Comparison of ENCODE assay signal across 8 cellular contexts in the genomic region with DNA sequence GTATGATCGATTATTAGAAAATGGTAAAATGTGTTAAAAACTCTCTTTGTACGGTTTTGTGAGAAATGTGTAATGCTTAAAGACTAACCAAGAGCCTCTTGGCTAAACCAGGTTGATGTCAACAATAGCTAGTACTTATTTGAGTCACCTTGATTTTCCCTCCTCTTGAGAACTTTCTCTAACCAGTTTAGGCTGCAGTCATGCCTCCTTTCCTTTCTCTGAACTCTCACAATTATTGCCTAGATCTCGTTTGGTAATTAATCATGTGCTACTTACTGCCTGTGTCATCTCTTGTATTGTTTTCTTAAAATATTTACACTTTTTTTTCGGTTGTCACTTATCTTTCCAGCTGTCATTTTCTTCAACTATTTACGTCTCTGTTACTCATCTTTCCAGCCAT. TPM values are rescaled to one million over a fixed set of nuclear protein-coding genes. Genes with fewer than 3 reads are reported as not detected.
A peak's percentile ranks its signal among the peaks of the same experiment; 100 is the strongest.
DNase-seq lines count a peak whose midpoint lies in the region; ATAC-seq and TF ChIP-seq lines count a peak whose summit lies in the region.

No MANE protein-coding gene starts in this region.

- POLR2A ChIA-PET in CD4-positive, alpha-beta memory T cell (lab: Charles Lee; ENCODE audit: partially characterized antibody), result interaction anchor here (0.5 to 6.7 kb wide), 12 partner anchors 10 to 623 kb away, joined by 3 to 121 read pairs (median 5); partner anchors contain the start of genes MBD5 and ORC4

- DNase-seq in CD4-positive, alpha-beta memory T cell, result no peak
- DNase-seq in Kasumi-1 (lab: John Stamatoyannopoulos, UW) (peak; percentile 32 to 38), epithelial cell of esophagus (ENCODE audit: low read depth) (peak; percentile 29), NCI-H526 treated with DMSO at 0.1 percent for 48 hours (lab: John Stamatoyannopoulos, UW) (no peak), MG63 (no peak)
- DNase-seq in stimulated activated naive CD8-positive, alpha-beta T cell treated with anti-CD3 and anti-CD28 coated beads, Interleukin-15, amount 100 ng/mL, for 72 hours, result peak; percentile 6 to 31

- no peaks in the 10 kb centered on the region for H3K9me3 ChIP-seq in CD4-positive, alpha-beta memory T cell (ENCODE audit: control insufficient read depth in 1 of 2, low read length in 2 of 2)
- H3K9me3 ChIP-seq in MG63, result no peaks in the 10 kb centered on the region

- peaks cover 32% of the 10 kb centered on the region for H3K4me1 ChIP-seq in CD4-positive, alpha-beta memory T cell (ENCODE audit: insufficient read depth, low read length)

- no peaks in the 10 kb centered on the region for H3K27me3 ChIP-seq in CD4-positive, alpha-beta memory T cell (ENCODE audit: insufficient read depth, low read length)
- H3K27me3 ChIP-seq in MG63, result peaks cover 8% of the 10 kb centered on the region

- ATAC-seq in GM19452 (IDR thresholded peaks at IDR 0.05; ENCODE audit: unreplicated experiment) (peak; percentile 20), HG03521 (IDR thresholded peaks at IDR 0.05; ENCODE audit: unreplicated experiment) (no peak)
- ATAC-seq in stimulated activated naive CD8-positive, alpha-beta T cell treated with anti-CD3 and anti-CD28 coated beads, Interleukin-15, amount 100 ng/mL, for 72 hours, result peak; percentile 54

- H3K36me3 ChIP-seq in CD4-positive, alpha-beta memory T cell (ENCODE audit: insufficient read depth, low read length), result no peaks in the 10 kb centered on the region
- no peaks in the 10 kb centered on the region for H3K36me3 ChIP-seq in MG63

- H3K36me3 Mint-ChIP-seq in CD4-positive, alpha-beta memory T cell, result peaks cover 0 to 21% of the 10 kb centered on the region in 2 donors

- TF ChIP-seq CTCF in epithelial cell of esophagus (IDR thresholded peaks at IDR 0.05; ENCODE audit: insufficient read depth, low read depth, low read length, missing control alignments), result no peak

- peaks cover 0 to 1% (median 0%) of the 10 kb centered on the region in 8 donors for H3K9me3 Mint-ChIP-seq in CD4-positive, alpha-beta memory T cell
- H3K9me3 Mint-ChIP-seq in stimulated activated naive CD8-positive, alpha-beta T cell treated with anti-CD3 and anti-CD28 coated beads, Interleukin-15, amount 100 ng/mL, for 72 hours, result no peaks in the 10 kb centered on the region

- CTCF ChIA-PET in CD4-positive, alpha-beta memory T cell (lab: Charles Lee; ENCODE audit: partially characterized antibody), result interaction anchor here (0.9 to 2.0 kb wide), 6 partner anchors 9 to 623 kb away, joined by 3 to 9 read pairs (median 4); partner anchors contain the start of genes MBD5 and ORC4

- H3K27ac Mint-ChIP-seq in CD4-positive, alpha-beta memory T cell, result peak overlapping the region in 6 of 7 donors; percentile 23 to 98 (median 96)
- H3K27ac Mint-ChIP-seq in stimulated activated naive CD8-positive, alpha-beta T cell treated with anti-CD3 and anti-CD28 coated beads, Interleukin-15, amount 100 ng/mL, for 72 hours, result peak overlapping the region; percentile 91

- peaks cover 12 to 29% (median 23%) of the 10 kb centered on the region in 4 donors for H3K4me1 Mint-ChIP-seq in CD4-positive, alpha-beta memory T cell
- peaks cover 14% of the 10 kb centered on the region for H3K4me1 Mint-ChIP-seq in stimulated activated naive CD8-positive, alpha-beta T cell treated with anti-CD3 and anti-CD28 coated beads, Interleukin-15, amount 100 ng/mL, for 72 hours

- intact Hi-C loops in CD4-positive, alpha-beta memory T cell (cut with micrococcal nuclease), result no loop called here

- no peak overlapping the region for H3K27ac ChIP-seq in CD4-positive, alpha-beta memory T cell (ENCODE audit: low read depth, low read length)

- H3K27me3 Mint-ChIP-seq in CD4-positive, alpha-beta memory T cell, result peaks cover 0 to 1% of the 10 kb centered on the region in 2 donors
- H3K27me3 Mint-ChIP-seq in stimulated activated naive CD8-positive, alpha-beta T cell treated with anti-CD3 and anti-CD28 coated beads, Interleukin-15, amount 100 ng/mL, for 72 hours, result no peaks in the 10 kb centered on the region

- peak overlapping the region; percentile 58 to 99 for H3K4me3 ChIP-seq in CD4-positive, alpha-beta memory T cell (ENCODE audit: low read length in 2 of 2)
- H3K4me3 ChIP-seq in epithelial cell of esophagus (ENCODE audit: low read length) (peak overlapping the region; percentile 58), MG63 (no peak overlapping the region)

- H3K4me3 Mint-ChIP-seq in CD4-positive, alpha-beta memory T cell, result peak overlapping the region; percentile 94 to 99 (median 96)
- H3K4me3 Mint-ChIP-seq in stimulated activated naive CD8-positive, alpha-beta T cell treated with anti-CD3 and anti-CD28 coated beads, Interleukin-15, amount 100 ng/mL, for 72 hours, result peak overlapping the region; percentile 90 to 91

RNA-seq across cellular contexts. Expression of gene EPC2, which starts 1.1 kb away (rescaled TPM):
- total RNA-seq in CD4-positive, alpha-beta memory T cell, result 10 to 100 TPM; 70.9 to 77.9 TPM
- polyA plus RNA-seq in CD4-positive, alpha-beta memory T cell, result 1 to 10 TPM; 1.4 to 3.8 TPM
- total RNA-seq in MG63 (2014; rRNA removed; shearing (Covaris generic); ENCODE audit: low replicate concordance), result 12.6 and 18.9 TPM in 2 replicates

Comparison
In these comparisons a context has a peak if more than half of its experiments do, and no peak if none do; other contexts are left out.
1. DNase-seq: peak in Kasumi-1 (2 of 2), epithelial cell of esophagus (single experiment) and stimulated activated naive CD8-positive, alpha-beta T cell treated with anti-CD3 and anti-CD28 coated beads, Interleukin-15, amount 100 ng/mL, for 72 hours (2 of 2); none in CD4-positive, alpha-beta memory T cell (0 of 5), NCI-H526 treated with DMSO at 0.1 percent for 48 hours (single experiment) and MG63 (single experiment).